7 cellular contexts compared by ENCODE assay signal in the genomic region with DNA sequence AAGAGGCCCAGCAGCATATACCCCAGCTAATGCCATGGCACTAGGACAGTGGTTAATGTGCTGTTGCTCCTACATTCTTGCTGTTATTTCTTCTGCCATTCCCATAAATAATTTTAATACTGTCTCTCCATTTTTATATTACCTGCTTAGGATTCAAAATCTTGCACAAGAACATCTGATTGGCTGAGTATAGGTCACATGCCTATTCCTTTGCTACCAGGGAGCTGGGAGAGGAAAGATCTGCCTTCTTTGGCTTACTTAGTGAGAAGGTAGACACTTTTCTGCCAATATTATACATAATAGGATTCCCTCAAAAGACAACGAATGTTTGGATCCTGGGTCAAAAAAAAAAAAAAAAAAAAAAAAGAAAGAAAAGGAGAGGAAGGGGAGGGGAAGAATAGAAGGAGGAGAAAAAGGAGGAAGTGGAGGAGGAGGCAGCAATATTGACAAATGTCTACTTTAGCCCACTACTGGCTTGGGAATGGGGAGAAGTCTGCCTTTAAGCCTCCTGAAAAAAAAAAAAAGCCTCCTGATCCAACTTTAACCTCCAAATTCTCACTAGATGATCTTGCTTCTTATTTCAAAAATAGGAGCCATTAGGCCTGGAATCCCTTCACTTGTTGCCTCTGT.
"Had no signal": no experiment of that assay in that cellular context is flagged by ENCODE, and none has a peak within 500 bp of the region (broad histone marks: within the 10 kb centered on the region; RNA-seq: fewer than 3 reads in every experiment).

No MANE protein-coding gene starts in this region.

- H3K27ac ChIP-seq: GM23248 had no signal

- H3K4me1 ChIP-seq: HAP-1 had no signal

- DNase-seq: GM23248, GOT3, H7, IMR-90, KBM-7 had no signal

- ATAC-seq: HCT116 had no signal
